In genomic region chr9:80553986-80554715, GRCh38 we compare ENCODE assay signal across 18 cellular contexts.
DNase-seq lines count a peak whose midpoint lies in the region; ATAC-seq and TF ChIP-seq lines count a peak whose summit lies in the region.
"Had no signal": no experiment of that assay in that cellular context is flagged by ENCODE, and none has a peak within 500 bp of the region (broad histone marks: within the 10 kb centered on the region; RNA-seq: fewer than 3 reads in every experiment).

No MANE protein-coding gene starts in this region.

- H3K27me3 ChIP-seq in A673 (replicated peaks; ENCODE audit: insufficient read depth, low read depth, low read length, poor library complexity) = no peaks in the 10 kb centered on the region

- no peak for TF ChIP-seq POLR2A in GM18505 (IDR thresholded peaks at IDR 0.05; ENCODE audit: borderline replicate concordance, extremely low read depth, insufficient read depth, insufficient read length)

- no peak overlapping the region for H3K4me3 Mint-ChIP-seq in mesothelial cell of epicardium
- H3K4me3 Mint-ChIP-seq in HFFc6 = no peak overlapping the region
- H3K4me3 Mint-ChIP-seq: B cell; CD4-positive, alpha-beta T cell had no signal

- H3K9me3 ChIP-seq in A673 (ENCODE audit: low read depth, low read length, poor library complexity, severe bottlenecking) = no peaks in the 10 kb centered on the region
- H3K9me3 ChIP-seq: HAP-1 had no signal

- no peak for ATAC-seq in GM18505 (IDR thresholded peaks at IDR 0.05; ENCODE audit: unreplicated experiment)

- H3K4me1 ChIP-seq in A673 (ENCODE audit: insufficient read depth, low read length, poor library complexity, severe bottlenecking) = peaks cover 9% of the 10 kb centered on the region
- H3K4me1 ChIP-seq: HAP-1 had no signal

- H3K9me3 Mint-ChIP-seq in mesothelial cell of epicardium (no peaks in the 10 kb centered on the region), HFFc6 (peaks cover 32% of the 10 kb centered on the region)

- no peak overlapping the region for H3K4me3 ChIP-seq in A673 (ENCODE audit: low read depth, low read length, poor library complexity, severe bottlenecking)
- H3K4me3 ChIP-seq: HAP-1 had no signal

- no peaks in the 10 kb centered on the region for H3K36me3 Mint-ChIP-seq in mesothelial cell of epicardium
- no peaks in the 10 kb centered on the region for H3K36me3 Mint-ChIP-seq in HFFc6 (ENCODE audit: low read depth)

- H3K4me1 Mint-ChIP-seq in mesothelial cell of epicardium (peaks cover 15% of the 10 kb centered on the region), HFFc6 (ENCODE audit: low read depth) (no peaks in the 10 kb centered on the region)
- H3K4me1 Mint-ChIP-seq: B cell had no signal

- H3K27ac Mint-ChIP-seq in mesothelial cell of epicardium = peak overlapping the region; percentile 67
- no peak overlapping the region for H3K27ac Mint-ChIP-seq in HFFc6
- H3K27ac Mint-ChIP-seq: B cell; CD4-positive, alpha-beta T cell had no signal

- no peaks in the 10 kb centered on the region for H3K36me3 ChIP-seq in A673 (ENCODE audit: insufficient read depth, low read length, poor library complexity, severe bottlenecking)
- H3K36me3 ChIP-seq: HAP-1 had no signal

- POLR2A ChIA-PET in A673 (lab: Charles Lee; ENCODE audit: low non-redundant PET) = no interaction called here

- H3K27me3 Mint-ChIP-seq in mesothelial cell of epicardium (ENCODE audit: low read depth) = no peaks in the 10 kb centered on the region
- no peaks in the 10 kb centered on the region for H3K27me3 Mint-ChIP-seq in HFFc6 (ENCODE audit: insufficient read depth)
- H3K27me3 Mint-ChIP-seq: B cell; CD4-positive, alpha-beta T cell had no signal

- peak; percentile 52 for DNase-seq in A673 (ENCODE audit: low spot score)
- DNase-seq in NCI-H524 (lab: John Stamatoyannopoulos, UW) = peak; percentile 21 to 72
- peak; percentile 57 for DNase-seq in SK-N-DZ (ENCODE audit: low spot score)
- DNase-seq in mesothelial cell of epicardium (ENCODE audit: low spot score in 2 of 2, unreplicated experiment in 2 of 2) = no peak
- no peak for DNase-seq in HFFc6
- no peak for DNase-seq in NCI-H187 treated with DMSO at 0.1 percent for 48 hours (lab: John Stamatoyannopoulos, UW)
- DNase-seq: C1 segment of cervical spinal cord; Calu3; CD4-positive, alpha-beta T cell; DMS153; DMS79 treated with DMSO at 0.1 percent for 48 hours; EL; GDM1; IMR-90 had no signal

- H3K27ac ChIP-seq in A673 (ENCODE audit: low read depth, low read length, poor library complexity, severe bottlenecking) = no peak overlapping the region
- H3K27ac ChIP-seq: HL-60 had no signal

- BruUV-seq in A673 (replicated peaks; lab: Mats Ljungman, UMichigan) = no TSS peak

- intact Hi-C loops in A673 (cut with micrococcal nuclease; ENCODE audit: unreplicated experiment) = no loop called here

- TF ChIP-seq CTCF in A673 (conservative IDR thresholded peaks at IDR 0.05; ENCODE audit: low read depth, low read length) (no peak), mesothelial cell of epicardium (IDR thresholded peaks at IDR 0.05; ENCODE audit: unreplicated experiment) (no peak), HFFc6 (IDR thresholded peaks at IDR 0.05) (no peak)

- CTCF ChIA-PET in A673 (lab: Charles Lee) = no interaction called here

Comparison
In these comparisons a context has a peak if more than half of its experiments do, and no peak if none do; other contexts are left out.
1. DNase-seq: peak in A673 (single experiment), NCI-H524 (2 of 2) and SK-N-DZ (single experiment); none in mesothelial cell of epicardium (0 of 2), HFFc6 (single experiment) and NCI-H187 treated with DMSO at 0.1 percent for 48 hours (single experiment).